In the genomic region with DNA sequence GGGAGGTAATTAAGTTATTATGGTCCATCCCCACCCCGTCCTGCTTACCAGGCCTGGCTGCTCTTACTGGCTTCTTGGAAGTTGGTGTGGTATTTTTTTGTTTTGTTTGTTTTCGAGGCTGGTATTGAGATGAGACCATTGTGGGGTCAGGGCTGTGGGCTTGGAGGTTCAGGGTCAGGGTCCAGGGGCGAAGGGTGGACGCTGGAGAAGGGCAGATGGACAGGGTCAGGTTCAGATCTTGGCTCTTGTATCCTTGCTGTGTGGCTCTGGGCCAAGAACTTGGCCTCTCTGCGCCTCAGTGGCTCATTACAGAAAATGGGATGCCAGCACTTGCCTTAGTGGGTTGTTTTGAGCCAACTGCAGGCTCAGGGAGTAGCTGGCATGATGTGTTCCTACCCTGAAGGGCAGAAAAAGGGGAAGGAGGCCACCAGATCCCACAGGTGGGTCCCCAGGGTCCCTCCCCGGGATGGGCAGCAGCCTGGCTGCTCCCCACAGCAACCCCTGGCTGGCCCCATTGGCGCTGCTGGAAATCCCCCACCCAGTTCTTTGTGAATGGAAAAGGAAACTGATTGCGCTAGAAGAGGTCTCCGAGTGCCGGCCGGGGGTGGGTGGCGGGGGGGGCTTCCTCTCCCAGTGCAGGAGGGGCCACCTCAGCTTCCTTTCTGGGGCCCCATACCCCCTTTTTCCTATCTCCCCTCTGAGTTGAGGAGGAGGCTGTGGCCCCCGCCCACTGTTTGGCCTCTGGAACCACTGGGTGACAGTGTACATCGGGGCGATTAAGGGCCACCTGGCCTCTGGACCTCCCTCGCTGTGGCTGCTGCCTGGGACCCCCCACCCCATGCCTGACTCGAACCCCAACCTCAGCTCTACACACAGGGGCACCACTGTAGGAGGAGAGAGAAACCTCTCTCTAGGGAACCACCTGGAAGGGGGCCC, we compare ENCODE assay signal across 8 cellular contexts. TPM values are rescaled to one million over a fixed set of nuclear protein-coding genes. Genes with fewer than 3 reads are reported as not detected.
DNase-seq lines count a peak whose midpoint lies in the region; ATAC-seq, FAIRE-seq and TF ChIP-seq lines count a peak whose summit lies in the region.

No MANE protein-coding gene starts in this region.

- FAIRE-seq in GM12892 (lab: Jason Lieb, UNC) = peak; percentile 42

- peak; percentile 67; the same call in 1 of the 2 replicates for TF ChIP-seq POLR2A in GM12892 (IDR thresholded peaks at IDR 0.05; ENCODE audit: low read depth, low read length)

- ATAC-seq in GM18870 (IDR thresholded peaks at IDR 0.05; ENCODE audit: unreplicated experiment) = no peak
- no peak for ATAC-seq in GM18873 (IDR thresholded peaks at IDR 0.05; ENCODE audit: low FRiP score, unreplicated experiment)

- DNase-seq in GM12892 (ENCODE audit: insufficient read length) (no peak), NCI-H146 treated with DMSO at 0.1 percent for 48 hours (lab: John Stamatoyannopoulos, UW; ENCODE audit: unreplicated experiment) (no peak), RPMI8226 (no peak)
- peak; percentile 42 for DNase-seq in activated CD4-positive, CD25-positive, alpha-beta regulatory T cell treated with anti-CD3 and anti-CD28 coated beads, Interleukin-2, amount 50 U/mL, for 16 hours (ENCODE audit: low read depth, low spot score)
- peak; percentile 66 for DNase-seq in effector CD4-positive, alpha-beta T cell
- peak in 2 of 3 donors; percentile 46 to 52 for DNase-seq in stimulated activated CD4-positive, alpha-beta T cell treated with anti-CD3 and anti-CD28 coated beads, Interleukin-12 subunit alpha, Interleukin-12 subunit beta, amount 100 ng/mL, for 48 hours (ENCODE audit: low read depth in 2 of 3, low spot score in 1 of 3)

RNA-seq across cellular contexts. Expression of gene SH2B3, which starts 25.0 kb away (rescaled TPM):
- 15.8 TPM for polyA plus RNA-seq in GM12892 (2012; ENCODE audit: missing spikeins)

Comparison
In these comparisons a context has a peak if more than half of its experiments do, and no peak if none do; other contexts are left out.
1. DNase-seq: peak in activated CD4-positive, CD25-positive, alpha-beta regulatory T cell treated with anti-CD3 and anti-CD28 coated beads, Interleukin-2, amount 50 U/mL, for 16 hours (single experiment), effector CD4-positive, alpha-beta T cell (single experiment) and stimulated activated CD4-positive, alpha-beta T cell treated with anti-CD3 and anti-CD28 coated beads, Interleukin-12 subunit alpha, Interleukin-12 subunit beta, amount 100 ng/mL, for 48 hours (2 of 3); none in GM12892 (single experiment), NCI-H146 treated with DMSO at 0.1 percent for 48 hours (single experiment) and RPMI8226 (single experiment).